35 cellular contexts compared by ENCODE assay signal in the genomic region with DNA sequence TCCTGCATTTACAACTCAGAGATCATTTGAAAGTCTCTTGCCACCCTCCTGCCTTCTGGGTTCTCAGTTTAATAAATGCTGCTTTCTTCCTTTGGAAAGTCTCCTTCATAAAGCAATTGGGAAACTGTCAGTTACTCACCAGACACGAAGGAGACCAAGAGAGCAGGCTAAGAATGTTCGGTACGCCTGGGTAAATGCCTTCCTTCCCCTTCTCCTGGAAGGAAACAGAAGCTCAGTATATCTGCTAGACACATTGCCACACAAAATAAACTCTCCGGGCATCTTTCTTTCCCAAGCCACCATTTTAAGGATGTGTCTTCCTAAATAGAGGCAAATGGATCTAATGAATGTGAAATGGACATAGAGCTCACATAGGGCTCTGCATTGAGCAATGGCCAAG.
DNase-seq lines count a peak whose midpoint lies in the region; ATAC-seq and TF ChIP-seq lines count a peak whose summit lies in the region.
"Had no signal": no experiment of that assay in that cellular context is flagged by ENCODE, and none has a peak within 500 bp of the region (broad histone marks: within the 10 kb centered on the region; RNA-seq: fewer than 3 reads in every experiment).

No MANE protein-coding gene starts in this region.

- ATAC-seq in GM23338 (no peak), esophagus mucosa (no peak)
- ATAC-seq: A549; CD8-positive, alpha-beta T cell had no signal

- no peak overlapping the region for H3K14ac ChIP-seq in trophoblast cell (ENCODE audit: low read length)

- peaks cover 18% of the 10 kb centered on the region for H3K4me1 ChIP-seq in GM23338 (ENCODE audit: insufficient read depth)
- H3K4me1 ChIP-seq in neural progenitor cell = peaks cover 18% of the 10 kb centered on the region
- H3K4me1 ChIP-seq in trophoblast cell (ENCODE audit: control insufficient read depth in 1 of 2, insufficient read depth in 2 of 2, low read length in 2 of 2) = peaks cover 0 to 3% of the 10 kb centered on the region in 2 experiments
- H3K4me1 ChIP-seq: A549, BE2C, BLaER1 had no signal

- H3K4me3 ChIP-seq in GM23338 (no peak overlapping the region), neural progenitor cell (no peak overlapping the region), trophoblast cell (ENCODE audit: low read depth, low read length) (no peak overlapping the region)
- H3K4me3 ChIP-seq: A549; BLaER1; BLaER1 treated with 17β-estradiol and CSF1 and Interleukin-3, amounts not matched to agents 10 nM and 100 nM had no signal

- H4K91ac ChIP-seq in trophoblast cell (ENCODE audit: low read depth, low read length) = no peak overlapping the region

- no peak overlapping the region for H3K23ac ChIP-seq in trophoblast cell (ENCODE audit: low read length)

- H3F3A ChIP-seq in GM23338 (replicated peaks; ENCODE audit: low read depth) = no peaks in the 10 kb centered on the region
- peaks cover 3% of the 10 kb centered on the region for H3F3A ChIP-seq in neural progenitor cell (ENCODE audit: low read depth)

- H3K9ac ChIP-seq in neural progenitor cell (no peak overlapping the region), trophoblast cell (ENCODE audit: low read length) (no peak overlapping the region)
- H3K9ac ChIP-seq: BLaER1; BLaER1 treated with 17β-estradiol and CSF1 and Interleukin-3, amounts not matched to agents 10 nM and 100 nM had no signal

- 0 out of 3 replicates have a peak, but pooled peaks cover 5% of the 10 kb centered on the region for H3K36me3 Mint-ChIP-seq in GM23338 (ENCODE audit: low read depth)
- no peaks in the 10 kb centered on the region for H3K36me3 Mint-ChIP-seq in neural progenitor cell
- peaks cover 6% of the 10 kb centered on the region for H3K36me3 Mint-ChIP-seq in MCF 10A (ENCODE audit: insufficient read depth, unreplicated experiment)
- H3K36me3 Mint-ChIP-seq: CD14-positive monocyte; CD4-positive, alpha-beta memory T cell; CD4-positive, CD25-positive, alpha-beta regulatory T cell; CD8-positive, alpha-beta memory T cell; CD8-positive, alpha-beta T cell had no signal

- H3K4me1 Mint-ChIP-seq in GM23338 = peaks cover 14% of the 10 kb centered on the region
- H3K4me1 Mint-ChIP-seq in neural progenitor cell = no peaks in the 10 kb centered on the region
- H3K4me1 Mint-ChIP-seq in MCF 10A (ENCODE audit: insufficient read depth, unreplicated experiment) = no peaks in the 10 kb centered on the region
- H3K4me1 Mint-ChIP-seq: B cell; CD14-positive monocyte; CD4-positive, alpha-beta memory T cell; CD4-positive, CD25-positive, alpha-beta regulatory T cell; CD8-positive, alpha-beta memory T cell had no signal

- no peaks in the 10 kb centered on the region for H3K27me3 ChIP-seq in GM23338 (ENCODE audit: insufficient read depth)
- no peaks in the 10 kb centered on the region for H3K27me3 ChIP-seq in neural progenitor cell
- no peaks in the 10 kb centered on the region for H3K27me3 ChIP-seq in trophoblast cell (ENCODE audit: insufficient read depth, low read length)
- H3K27me3 ChIP-seq: BE2C; BLaER1; BLaER1 treated with 17β-estradiol and CSF1 and Interleukin-3, amounts not matched to agents 10 nM and 100 nM had no signal

- H3K9me3 ChIP-seq in neural progenitor cell (ENCODE audit: low read depth) (no peaks in the 10 kb centered on the region), trophoblast cell (ENCODE audit: insufficient read depth, low read depth, low read length) (no peaks in the 10 kb centered on the region)
- H3K9me3 ChIP-seq: A549; BE2C; BLaER1; BLaER1 treated with 17β-estradiol and CSF1 and Interleukin-3, amounts not matched to agents 10 nM and 100 nM had no signal

- no peaks in the 10 kb centered on the region for H3K36me3 ChIP-seq in GM23338 (ENCODE audit: insufficient read depth)
- H3K36me3 ChIP-seq in neural progenitor cell = no peaks in the 10 kb centered on the region
- H3K36me3 ChIP-seq in trophoblast cell (ENCODE audit: control insufficient read depth in 1 of 2, insufficient read depth in 2 of 2, low read length in 2 of 2) = no peaks in the 10 kb centered on the region
- H3K36me3 ChIP-seq: BE2C; BLaER1; BLaER1 treated with 17β-estradiol and CSF1 and Interleukin-3, amounts not matched to agents 10 nM and 100 nM had no signal

- no peak overlapping the region for H2AK5ac ChIP-seq in trophoblast cell (ENCODE audit: low read length)

- no peak overlapping the region for H3K27ac ChIP-seq in GM23338 (ENCODE audit: low read depth)
- H3K27ac ChIP-seq in neural progenitor cell = no peak overlapping the region
- H3K27ac ChIP-seq in trophoblast cell (ENCODE audit: low read depth, low read length) = no peak overlapping the region
- no peak overlapping the region for H3K27ac ChIP-seq in caudate nucleus (ENCODE audit: low read depth, low read length)
- H3K27ac ChIP-seq: 22Rv1; A549; BLaER1; BLaER1 treated with 17β-estradiol and CSF1 and Interleukin-3, amounts not matched to agents 10 nM and 100 nM; C4-2B had no signal

- peak overlapping the region; percentile 74; the same call in 1 of the 2 replicates for H2AFZ ChIP-seq in GM23338
- H2AFZ ChIP-seq in neural progenitor cell (replicated peaks) = peak overlapping the region; percentile 12
- H2AFZ ChIP-seq in trophoblast cell (ENCODE audit: insufficient read depth, low read length, poor library complexity) = no peak overlapping the region

- no peak overlapping the region for H2BK120ac ChIP-seq in trophoblast cell (ENCODE audit: insufficient read depth, low read length, poor library complexity)

- intact Hi-C loops in MCF 10A (cut with micrococcal nuclease) = no loop called here

- H3K27ac Mint-ChIP-seq in GM23338 (no peak overlapping the region), neural progenitor cell (no peak overlapping the region), MCF 10A (ENCODE audit: low read depth, unreplicated experiment) (no peak overlapping the region)
- H3K27ac Mint-ChIP-seq: B cell; CD14-positive monocyte; CD4-positive, alpha-beta memory T cell; CD4-positive, alpha-beta T cell; CD4-positive, CD25-positive, alpha-beta regulatory T cell; CD8-positive, alpha-beta memory T cell; CD8-positive, alpha-beta T cell had no signal

- H2BK12ac ChIP-seq in trophoblast cell (ENCODE audit: low read length) = no peak overlapping the region

- H3K4me3 Mint-ChIP-seq in GM23338 (no peak overlapping the region), neural progenitor cell (no peak overlapping the region), MCF 10A (ENCODE audit: unreplicated experiment) (no peak overlapping the region)
- H3K4me3 Mint-ChIP-seq: B cell; CD14-positive monocyte; CD4-positive, alpha-beta memory T cell; CD4-positive, alpha-beta T cell; CD4-positive, CD25-positive, alpha-beta regulatory T cell; CD8-positive, alpha-beta memory T cell; CD8-positive, alpha-beta T cell had no signal

- no peak overlapping the region for H2BK5ac ChIP-seq in trophoblast cell (ENCODE audit: low read depth, low read length, poor library complexity)

- no CpG with 5 or more reads among the region's 4 CpGs for WGBS in trophoblast cell (ENCODE audit: extremely low coverage, insufficient coverage, insufficient read length)

- no peak overlapping the region for H4K12ac ChIP-seq in trophoblast cell (ENCODE audit: low read depth, low read length)

- no peak overlapping the region for H4K8ac ChIP-seq in trophoblast cell (ENCODE audit: low read depth, low read length)

- H3K9me3 Mint-ChIP-seq in GM23338 (peaks cover 3% of the 10 kb centered on the region; the same call in 1 of the 3 replicates), neural progenitor cell (no peaks in the 10 kb centered on the region), MCF 10A (ENCODE audit: unreplicated experiment) (peaks cover 65% of the 10 kb centered on the region)

- H3K79me1 ChIP-seq in trophoblast cell (ENCODE audit: low read length) = no peaks in the 10 kb centered on the region

- POLR2A ChIA-PET in MCF 10A (lab: Yijun Ruan, JAX) = no interaction called here

- no peak for TF ChIP-seq CTCF in GM23338 (conservative IDR thresholded peaks at IDR 0.05; ENCODE audit: low read depth in 2 of 2)
- no peak for TF ChIP-seq CTCF in neural progenitor cell (IDR thresholded peaks at IDR 0.05)
- TF ChIP-seq CTCF in MCF 10A (IDR thresholded peaks at IDR 0.05; ENCODE audit: unreplicated experiment) = no peak

- H3K4me2 ChIP-seq in GM23338 (no peak overlapping the region), neural progenitor cell (no peak overlapping the region), trophoblast cell (ENCODE audit: low read length) (no peak overlapping the region)
- H3K4me2 ChIP-seq: A549; BLaER1; BLaER1 treated with 17β-estradiol and CSF1 and Interleukin-3, amounts not matched to agents 10 nM and 100 nM had no signal

- H4K20me1 ChIP-seq in GM23338 (replicated peaks; ENCODE audit: insufficient read depth) = no peaks in the 10 kb centered on the region
- H4K20me1 ChIP-seq in neural progenitor cell (ENCODE audit: low read depth) = no peaks in the 10 kb centered on the region
- H4K20me1 ChIP-seq: BLaER1; BLaER1 treated with 17β-estradiol and CSF1 and Interleukin-3, amounts not matched to agents 10 nM and 100 nM had no signal

- H3K4ac ChIP-seq in trophoblast cell (ENCODE audit: low read depth, low read length) = no peak overlapping the region

- CTCF ChIA-PET in MCF 10A (lab: Yijun Ruan, JAX) = no interaction called here

- DNase-seq in GM04503 (ENCODE audit: low read depth) = peak; percentile 3
- DNase-seq in GM23338 (ENCODE audit: low spot score) = no peak
- no peak for DNase-seq in neural progenitor cell (ENCODE audit: low spot score)
- peak; percentile 67 to 80 for DNase-seq in trophoblast cell
- no peak for DNase-seq in caudate nucleus (lab: John Stamatoyannopoulos, UW)
- no peak for DNase-seq in iPS-NIHi7 (ENCODE audit: extremely low spot score)
- no peak for DNase-seq in MCF 10A (ENCODE audit: unreplicated experiment)
- DNase-seq: 8988T; ACHN; AML-193; BE2C; C1 segment of cervical spinal cord; Caco-2; Calu3; CD4-positive, alpha-beta memory T cell; CD4-positive, alpha-beta T cell; CD4-positive, CD25-positive, alpha-beta regulatory T cell; CD8-positive, alpha-beta memory T cell; CD8-positive, alpha-beta T cell; COR-L47; DMS 273 treated with DMSO at 0.1 percent for 48 hours; DMS153; DMS53; DMS79; DMS79 treated with DMSO at 0.1 percent for 48 hours; DND-41; EL had no signal

- H3K27me3 Mint-ChIP-seq in GM23338 (ENCODE audit: insufficient read depth, low read depth, poor library complexity) (peaks cover 2% of the 10 kb centered on the region), neural progenitor cell (ENCODE audit: insufficient read depth, low read depth) (peaks cover 3% of the 10 kb centered on the region), MCF 10A (ENCODE audit: insufficient read depth, unreplicated experiment) (no peaks in the 10 kb centered on the region)
- H3K27me3 Mint-ChIP-seq: CD4-positive, alpha-beta memory T cell; CD4-positive, alpha-beta T cell; CD4-positive, CD25-positive, alpha-beta regulatory T cell; CD8-positive, alpha-beta memory T cell had no signal

- peaks cover 14% of the 10 kb centered on the region for H3K9me2 ChIP-seq in GM23338 (ENCODE audit: insufficient read depth)

- H3K79me2 ChIP-seq in GM23338 (replicated peaks; ENCODE audit: insufficient read depth) (no peaks in the 10 kb centered on the region), neural progenitor cell (ENCODE audit: low read depth) (no peaks in the 10 kb centered on the region), trophoblast cell (ENCODE audit: control insufficient read depth, insufficient read depth, low read length, poor library complexity) (no peaks in the 10 kb centered on the region)

- BruUV-seq in MCF 10A (replicated peaks; lab: Mats Ljungman, UMichigan) = no TSS peak

- H3K18ac ChIP-seq in trophoblast cell (ENCODE audit: low read length) = no peak overlapping the region

Comparison
In these comparisons a context has a peak if more than half of its experiments do, and no peak if none do; other contexts are left out.
1. DNase-seq: peak in GM04503 (single experiment) and trophoblast cell (2 of 2); none in GM23338 (single experiment), neural progenitor cell (single experiment), caudate nucleus (0 of 61), iPS-NIHi7 (single experiment) and MCF 10A (single experiment).